Comparison of ENCODE assay signal across 9 cellular contexts in the genomic region with DNA sequence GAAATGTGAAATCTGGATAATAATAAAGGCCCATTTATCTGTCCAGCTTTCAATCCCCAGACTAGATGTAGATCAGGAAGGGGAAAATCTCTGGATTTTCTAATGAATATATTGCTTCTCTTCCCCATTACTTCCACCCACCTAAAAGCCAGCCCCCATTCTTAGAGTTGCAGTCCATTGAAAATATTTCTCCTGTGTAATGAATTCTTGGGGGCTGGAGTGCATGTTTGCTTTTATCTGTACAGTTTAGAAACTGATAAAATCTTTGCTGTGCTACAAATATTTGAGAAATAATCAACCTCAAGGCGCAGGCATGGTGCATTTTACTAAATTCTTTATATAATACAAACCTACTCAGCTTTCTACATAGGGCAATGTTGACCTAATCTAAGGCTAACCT.
DNase-seq lines count a peak whose midpoint lies in the region; ATAC-seq and TF ChIP-seq lines count a peak whose summit lies in the region.
"Had no signal": no experiment of that assay in that cellular context is flagged by ENCODE, and none has a peak within 500 bp of the region (broad histone marks: within the 10 kb centered on the region; RNA-seq: fewer than 3 reads in every experiment).

No MANE protein-coding gene starts in this region.

- peaks cover 60% of the 10 kb centered on the region for H3K4me1 Mint-ChIP-seq in brain
- H3K4me1 Mint-ChIP-seq in naive thymus-derived CD4-positive, alpha-beta T cell, result peaks cover 33 to 74% (median 64%) of the 10 kb centered on the region in 7 donors

- H3K4me3 Mint-ChIP-seq in brain, result peak overlapping the region; percentile 9 to 49 (median 26)
- peak overlapping the region in 9 of 10 donors; percentile 46 to 79 (median 72) for H3K4me3 Mint-ChIP-seq in naive thymus-derived CD4-positive, alpha-beta T cell

- TF ChIP-seq CTCF in heart right ventricle (IDR thresholded peaks at IDR 0.05), result no peak
- no peak for TF ChIP-seq CTCF in brain (conservative IDR thresholded peaks at IDR 0.05)

- H3K4me1 ChIP-seq in heart right ventricle (peaks cover 18 to 75% (median 65%) of the 10 kb centered on the region in 9 donors), urinary bladder (ENCODE audit: insufficient read depth) (peaks cover 4% of the 10 kb centered on the region)
- peaks cover 24 to 41% of the 10 kb centered on the region in 2 donors for H3K4me1 ChIP-seq in naive thymus-derived CD4-positive, alpha-beta T cell (ENCODE audit: control insufficient read depth in 2 of 2, insufficient read depth in 2 of 2, low read length in 2 of 2)

- DNase-seq in heart right ventricle, result no peak
- DNase-seq in Right ventricle myocardium superior, result no peak
- no peak for DNase-seq in naive thymus-derived CD4-positive, alpha-beta T cell
- DNase-seq in posterior cingulate gyrus, result no peak

- H3K27ac ChIP-seq in heart right ventricle, result peak overlapping the region; percentile 63 to 93 (median 88)
- peak overlapping the region; percentile 63 for H3K27ac ChIP-seq in naive thymus-derived CD4-positive, alpha-beta T cell (ENCODE audit: low read depth, low read length)
- peak overlapping the region; percentile 34 for H3K27ac ChIP-seq in urinary bladder (ENCODE audit: low read depth)
- H3K27ac ChIP-seq: KMS-11 had no signal

- H3K27me3 ChIP-seq in heart right ventricle, result no peaks in the 10 kb centered on the region
- no peaks in the 10 kb centered on the region for H3K27me3 ChIP-seq in naive thymus-derived CD4-positive, alpha-beta T cell (ENCODE audit: control insufficient read depth in 2 of 2, insufficient read depth in 2 of 2, low read length in 2 of 2)

- POLR2A ChIA-PET in naive thymus-derived CD4-positive, alpha-beta T cell (lab: Charles Lee), result interaction anchor here (1.2 to 1.3 kb wide), 4 partner anchors 25 to 102 kb away, joined by 3 to 5 read pairs (median 3); no protein-coding TSS in a partner anchor

- H3K9me3 Mint-ChIP-seq in brain, result no peaks in the 10 kb centered on the region
- peaks cover 0 to 4% (median 0%) of the 10 kb centered on the region in 11 donors for H3K9me3 Mint-ChIP-seq in naive thymus-derived CD4-positive, alpha-beta T cell

- WGBS in heart right ventricle, 2 donors, result 63 to 65% methylated on average over 1 of the region's 1 CpG
- 38% methylated on average over 1 of the region's 1 CpG for WGBS in urinary bladder

- H3K36me3 ChIP-seq in heart right ventricle (peaks cover 0 to 42% (median 14%) of the 10 kb centered on the region in 9 donors), urinary bladder (ENCODE audit: insufficient read depth) (no peaks in the 10 kb centered on the region)
- peaks cover 3 to 13% (median 9%) of the 10 kb centered on the region in 3 experiments for H3K36me3 ChIP-seq in naive thymus-derived CD4-positive, alpha-beta T cell (ENCODE audit: control insufficient read depth in 2 of 3, insufficient read depth in 3 of 3, low read length in 3 of 3)

- intact Hi-C loops in heart right ventricle (cut with DNase I), result loop anchor here in 6 of 10 donors (2.0 to 5.0 kb wide), 3 partner anchors 33 to 180 kb away; a partner anchor contains a TSS
- intact Hi-C loops in Right ventricle myocardium superior (cut with DNase I), result no loop called here
- intact Hi-C loops in naive thymus-derived CD4-positive, alpha-beta T cell (cut with micrococcal nuclease), result loop anchor here (1.0 to 10.0 kb wide), 9 partner anchors 19 to 179 kb away; no protein-coding TSS in a partner anchor
- intact Hi-C loops in posterior cingulate gyrus (cut with DNase I), result no loop called here

- peak overlapping the region; percentile 65 to 94 (median 75) for H3K27ac Mint-ChIP-seq in brain
- peak overlapping the region; percentile 69 to 92 (median 87) for H3K27ac Mint-ChIP-seq in naive thymus-derived CD4-positive, alpha-beta T cell

- ATAC-seq in heart right ventricle, result no peak
- ATAC-seq in Right ventricle myocardium superior (ENCODE audit: poor library complexity), result no peak
- no peak for ATAC-seq in naive thymus-derived CD4-positive, alpha-beta T cell
- ATAC-seq in esophagus mucosa, result no peak
- no peak for ATAC-seq in GM21529 (IDR thresholded peaks at IDR 0.05; ENCODE audit: unreplicated experiment)

- H3K9me3 ChIP-seq in heart right ventricle, result no peaks in the 10 kb centered on the region
- H3K9me3 ChIP-seq in naive thymus-derived CD4-positive, alpha-beta T cell (ENCODE audit: control insufficient read depth in 2 of 3, low read length in 3 of 3), result no peaks in the 10 kb centered on the region

- peak overlapping the region in 5 of 10 donors; percentile 12 to 27 (median 20) for H3K4me3 ChIP-seq in heart right ventricle
- peak overlapping the region; percentile 8 for H3K4me3 ChIP-seq in naive thymus-derived CD4-positive, alpha-beta T cell (ENCODE audit: low read length)
- H3K4me3 ChIP-seq in urinary bladder (ENCODE audit: low read depth, low read length), result no peak overlapping the region

- H3K27me3 Mint-ChIP-seq in brain, result no peaks in the 10 kb centered on the region
- H3K27me3 Mint-ChIP-seq in naive thymus-derived CD4-positive, alpha-beta T cell, result no peaks in the 10 kb centered on the region

- peaks cover 38% of the 10 kb centered on the region for H3K36me3 Mint-ChIP-seq in brain
- H3K36me3 Mint-ChIP-seq in naive thymus-derived CD4-positive, alpha-beta T cell, result peaks cover 9 to 60% (median 25%) of the 10 kb centered on the region in 5 donors

- CTCF ChIA-PET in naive thymus-derived CD4-positive, alpha-beta T cell (lab: Charles Lee), result interaction anchor here (0.7 to 1.3 kb wide), 5 partner anchors 42 to 185 kb away, joined by 3 to 5 read pairs (median 3); no protein-coding TSS in a partner anchor

Comparison
In these comparisons a context has a peak if more than half of its experiments do, and no peak if none do; other contexts are left out.
1. intact Hi-C loops: an anchor here in heart right ventricle (2.0 to 5.0 kb wide) and naive thymus-derived CD4-positive, alpha-beta T cell (1.0 to 10.0 kb wide); none called in Right ventricle myocardium superior and posterior cingulate gyrus.
2. H3K27ac ChIP-seq: peak in every context shown above with its lines; median percentile 88 in heart right ventricle; 63 in naive thymus-derived CD4-positive, alpha-beta T cell; 34 in urinary bladder.